Comparison of ENCODE assay signal across 21 cellular contexts in the genomic region with DNA sequence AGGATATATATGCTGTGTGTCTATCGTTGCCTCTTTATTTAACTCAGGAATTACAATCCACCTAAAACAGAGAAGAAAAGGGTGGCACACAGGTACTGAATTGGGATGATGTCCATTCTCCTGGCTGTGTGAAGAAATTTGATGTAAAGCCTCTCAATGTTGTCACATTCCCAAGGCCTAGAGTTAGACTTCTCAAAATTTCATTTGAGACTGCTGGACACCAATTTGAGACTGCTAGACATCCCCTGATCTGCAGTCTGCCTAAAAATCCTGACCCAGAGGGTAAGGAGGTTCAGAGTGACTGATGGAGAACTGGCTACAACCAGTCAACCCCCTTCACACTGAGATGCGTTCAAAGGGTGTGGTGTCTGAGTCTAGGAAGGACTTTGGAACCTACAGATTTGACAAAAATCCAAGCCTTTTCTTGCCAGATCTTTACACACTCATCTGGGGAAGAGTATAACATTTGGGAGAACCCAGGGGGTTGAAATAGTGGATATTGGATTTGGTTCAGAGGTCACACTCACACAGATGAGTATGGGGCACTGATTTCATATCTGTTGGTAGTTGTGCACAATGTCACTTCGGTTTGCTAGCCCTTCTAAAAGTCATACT. TPM values are rescaled to one million over a fixed set of nuclear protein-coding genes. Genes with fewer than 3 reads are reported as not detected.
"Had no signal": no experiment of that assay in that cellular context is flagged by ENCODE, and none has a peak within 500 bp of the region (broad histone marks: within the 10 kb centered on the region; RNA-seq: fewer than 3 reads in every experiment).

No MANE protein-coding gene starts in this region.

- H3K27ac ChIP-seq: PC-9 had no signal

- H3K9me3 Mint-ChIP-seq: activated CD4-positive, alpha-beta memory T cell treated with anti-CD3 and anti-CD28 coated beads for 36 hours; activated T-cell treated with anti-CD3 and anti-CD28 coated beads, Interleukin-2, amount 50 U/mL, for 4 hours; WTC11 had no signal

- H3K4me3 Mint-ChIP-seq: activated CD4-positive, alpha-beta memory T cell treated with anti-CD3 and anti-CD28 coated beads for 36 hours; activated naive CD8-positive, alpha-beta T cell; activated T-cell treated with anti-CD3 and anti-CD28 coated beads, Interleukin-2, amount 50 U/mL, for 4 hours; T-helper 17 cell; WTC11 had no signal

- ATAC-seq: activated T-cell treated with anti-CD3 and anti-CD28 coated beads, Interleukin-2, amount 50 U/mL, for 4 hours; T-helper 17 cell; WTC11 had no signal

- H3K4me2 ChIP-seq: PC-9 had no signal

- H3K27ac Mint-ChIP-seq: activated CD4-positive, alpha-beta memory T cell treated with anti-CD3 and anti-CD28 coated beads for 36 hours; activated naive CD8-positive, alpha-beta T cell; T-helper 17 cell; WTC11 had no signal

- H3K36me3 Mint-ChIP-seq: activated CD4-positive, alpha-beta memory T cell treated with anti-CD3 and anti-CD28 coated beads for 36 hours had no signal

- H2AFZ ChIP-seq: PC-9 had no signal

- H3K4me3 ChIP-seq: PC-9 had no signal

- DNase-seq: activated CD4-positive, alpha-beta memory T cell treated with anti-CD3 and anti-CD28 coated beads for 36 hours; activated CD4-positive, alpha-beta T cell treated with anti-CD3 and anti-CD28 coated beads for 48 hours; activated CD4-positive, CD25-positive, alpha-beta regulatory T cell treated with anti-CD3 and anti-CD28 coated beads, Interleukin-2, amount 50 U/mL, for 72 hours; activated CD8-positive, alpha-beta memory T cell treated with anti-CD3 and anti-CD28 coated beads for 24 hours; activated effector memory CD4-positive, alpha-beta T cell treated with anti-CD3 and anti-CD28 coated beads, Interleukin-2, amount 50 U/mL, for 16 hours; activated naive CD4-positive, alpha-beta T cell treated with Interleukin-2 at 50 U/mL for 16 hours; activated T-cell treated with anti-CD3 and anti-CD28 coated beads, Interleukin-2, amount 50 U/mL, for 4 hours; caudate nucleus; Karpas-422; NCI-H1105 treated with DMSO at 0.1 percent for 48 hours; NCI-H1436 treated with DMSO at 0.1 percent for 48 hours; NCI-H187; NCI-H2081 treated with DMSO at 0.1 percent for 48 hours; NCI-H446; NCI-H524; PC-9; SIG-M5; T-helper 17 cell; T-helper 9 cell had no signal

RNA-seq across cellular contexts. Expression of a gene that starts 4.9 kb away (rescaled TPM):
- total RNA-seq: WTC11 had no signal
